ENCODE assay signal across 13 cellular contexts in genomic region chr18:5317186-5317585, GRCh38.
"Had no signal": no experiment of that assay in that cellular context is flagged by ENCODE, and none has a peak within 500 bp of the region (broad histone marks: within the 10 kb centered on the region; RNA-seq: fewer than 3 reads in every experiment).

No MANE protein-coding gene starts in this region.

- H3K4me3 ChIP-seq: esophagus squamous epithelium, hepatocyte, ovary, thyroid gland, uterus had no signal

- H3K27me3 ChIP-seq: esophagus squamous epithelium, hepatocyte, ovary, thyroid gland, uterus had no signal

- ATAC-seq: activated CD4-positive, CD25-positive, alpha-beta regulatory T cell treated with anti-CD3 and anti-CD28 coated beads, Interleukin-2, amount 50 U/mL, for 24 hours; activated CD8-positive, alpha-beta memory T cell treated with anti-CD3 and anti-CD28 coated beads, Interleukin-2, amount 10 ng/mL, durations not matched to agents 7 days and 5 days had no signal

- H3K36me3 ChIP-seq: esophagus squamous epithelium, ovary, thyroid gland, uterus had no signal

- H3K4me1 ChIP-seq: esophagus squamous epithelium, thyroid gland, uterus had no signal

- H3K9me3 ChIP-seq: esophagus squamous epithelium, ovary, thyroid gland, uterus had no signal

- H3K27ac ChIP-seq: esophagus squamous epithelium, hepatocyte, ovary, thyroid gland, uterus had no signal

- DNase-seq: activated CD4-positive, alpha-beta T cell treated with anti-CD3 and anti-CD28 coated beads, Interleukin-2, amount 50 U/mL, for 4 hours; activated CD8-positive, alpha-beta memory T cell treated with anti-CD3 and anti-CD28 coated beads, Interleukin-2, amount 10 ng/mL, durations not matched to agents 7 days and 5 days; activated effector memory CD4-positive, alpha-beta T cell treated with Interleukin-2 at 50 U/mL for 16 hours; activated T-cell treated with anti-CD3 and anti-CD28 coated beads, Interleukin-2, amount 50 U/mL, for 24 hours; anterior cingulate cortex; esophagus squamous epithelium; kidney glomerular epithelial cell; ovary; small intestine; thyroid gland; uterus had no signal
